15 cellular contexts compared by ENCODE assay signal in the genomic region with DNA sequence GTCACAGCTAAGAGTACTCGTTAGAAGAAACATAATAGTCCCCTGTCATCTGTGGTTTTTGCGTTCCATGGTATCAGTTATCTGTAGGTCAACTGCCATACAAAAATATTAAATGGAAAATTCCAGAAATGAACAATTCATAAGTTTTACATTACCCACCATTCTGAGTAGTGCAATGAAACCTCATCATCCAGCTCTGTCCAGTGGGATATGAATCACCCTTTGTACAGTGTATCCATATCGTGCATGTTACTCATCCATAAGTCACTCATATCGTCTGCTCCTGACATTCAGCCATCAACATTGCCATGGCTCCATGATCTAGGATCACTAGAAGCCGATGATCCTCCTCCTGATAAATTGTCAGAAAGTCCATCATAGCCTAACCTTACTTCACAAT.
A peak's percentile ranks its signal among the peaks of the same experiment; 100 is the strongest.
DNase-seq lines count a peak whose midpoint lies in the region; ATAC-seq, FAIRE-seq and TF ChIP-seq lines count a peak whose summit lies in the region.
"Had no signal": no experiment of that assay in that cellular context is flagged by ENCODE, and none has a peak within 500 bp of the region (broad histone marks: within the 10 kb centered on the region; RNA-seq: fewer than 3 reads in every experiment).

No MANE protein-coding gene starts in this region.

- H3K4me3 ChIP-seq in choroid plexus epithelial cell (ENCODE audit: low read depth, low read length) (no peak overlapping the region), keratinocyte (ENCODE audit: control insufficient read depth in 2 of 3, extremely low read depth in 1 of 3, insufficient read depth in 2 of 3, low read depth in 1 of 3, low read length in 3 of 3) (no peak overlapping the region)
- H3K4me3 ChIP-seq: Peyer's patch had no signal

- no peaks in the 10 kb centered on the region for H3K9me3 ChIP-seq in keratinocyte (ENCODE audit: control insufficient read depth, low read depth, low read length)
- H3K9me3 ChIP-seq: Peyer's patch had no signal

- no peak overlapping the region for H3K27ac ChIP-seq in keratinocyte (ENCODE audit: control insufficient read depth, insufficient read depth, low read length)
- H3K27ac ChIP-seq: Peyer's patch had no signal

- peak; percentile 25 for DNase-seq in GM03348 (ENCODE audit: low spot score)
- DNase-seq in RCC 7860 (ENCODE audit: low spot score): peak; percentile 86
- DNase-seq in choroid plexus epithelial cell (ENCODE audit: low read depth): peak; percentile 10
- DNase-seq in keratinocyte (ENCODE audit: low read depth, low spot score): no peak
- DNase-seq in COR-L47 (lab: John Stamatoyannopoulos, UW): no peak
- no peak for DNase-seq in NK-92 (lab: John Stamatoyannopoulos, UW; ENCODE audit: unreplicated experiment)
- no peak for DNase-seq in retina
- DNase-seq: activated CD4-positive, alpha-beta T cell treated with anti-CD3 and anti-CD28 coated beads, Interleukin-2, amount 50 U/mL, for 1 hour; Calu3; glutamatergic neuron; NCI-H1436; Peyer's patch; SW 1271 had no signal

- no peak overlapping the region for H3K4me2 ChIP-seq in keratinocyte (ENCODE audit: control insufficient read depth, extremely low read depth, insufficient read depth, low read depth, low read length)

- no peaks in the 10 kb centered on the region for H3K36me3 ChIP-seq in keratinocyte (ENCODE audit: control insufficient read depth in 2 of 2, extremely low read depth in 1 of 2, insufficient read depth in 2 of 2, low read length in 2 of 2)
- H3K36me3 ChIP-seq: Peyer's patch had no signal

- dilution Hi-C loops in keratinocyte (cut with MboI; ENCODE audit: extremely low pct_ligation_motif_present, low sequenced_read_pairs): no loop called here

- H4K20me1 ChIP-seq in keratinocyte (ENCODE audit: control insufficient read depth, extremely low read depth, insufficient read depth, low read length): no peaks in the 10 kb centered on the region

- H3K9me1 ChIP-seq in keratinocyte (ENCODE audit: control insufficient read depth, extremely low read depth, insufficient read depth, low read length): no peaks in the 10 kb centered on the region

- no peak overlapping the region for H3K9ac ChIP-seq in keratinocyte (ENCODE audit: control insufficient read depth, extremely low read depth, insufficient read depth, low read length)

- H3K27me3 ChIP-seq in keratinocyte (ENCODE audit: control insufficient read depth, extremely low read depth, insufficient read depth, low read length): no peaks in the 10 kb centered on the region
- H3K27me3 ChIP-seq: Peyer's patch had no signal

- H2AFZ ChIP-seq in keratinocyte (ENCODE audit: control insufficient read depth, low read length): no peak overlapping the region

- no peak for ATAC-seq in GM21619 (IDR thresholded peaks at IDR 0.05; ENCODE audit: unreplicated experiment)

- TF ChIP-seq CTCF in choroid plexus epithelial cell (conservative IDR thresholded peaks at IDR 0.05; ENCODE audit: low read depth, low read length): no peak
- no peak for TF ChIP-seq CTCF in keratinocyte (optimal IDR thresholded peaks at IDR 0.05 in 1 of 3, IDR thresholded peaks at IDR 0.05 in 1 of 3, conservative IDR thresholded peaks at IDR 0.05 in 1 of 3; ENCODE audit: extremely low read depth in 1 of 3, insufficient read depth in 2 of 3, low read length in 3 of 3)

- FAIRE-seq in RCC 7860 (lab: Jason Lieb, UNC) (peak; percentile 89), keratinocyte (lab: Jason Lieb, UNC) (peak; percentile 75)
- FAIRE-seq: endometrium had no signal

- no peaks in the 10 kb centered on the region for H3K79me2 ChIP-seq in keratinocyte (ENCODE audit: control insufficient read depth, insufficient read depth, low read length)

- H3K4me1 ChIP-seq in keratinocyte (ENCODE audit: control insufficient read depth, extremely low read depth, insufficient read depth, low read length): peaks cover 10% of the 10 kb centered on the region
- H3K4me1 ChIP-seq: Peyer's patch had no signal

Comparison
In these comparisons a context has a peak if more than half of its experiments do, and no peak if none do; other contexts are left out.
1. DNase-seq: peak in GM03348 (single experiment), RCC 7860 (single experiment) and choroid plexus epithelial cell (single experiment); none in keratinocyte (single experiment), COR-L47 (single experiment), NK-92 (single experiment) and retina (single experiment).